19 cellular contexts compared by ENCODE assay signal in the genomic region with DNA sequence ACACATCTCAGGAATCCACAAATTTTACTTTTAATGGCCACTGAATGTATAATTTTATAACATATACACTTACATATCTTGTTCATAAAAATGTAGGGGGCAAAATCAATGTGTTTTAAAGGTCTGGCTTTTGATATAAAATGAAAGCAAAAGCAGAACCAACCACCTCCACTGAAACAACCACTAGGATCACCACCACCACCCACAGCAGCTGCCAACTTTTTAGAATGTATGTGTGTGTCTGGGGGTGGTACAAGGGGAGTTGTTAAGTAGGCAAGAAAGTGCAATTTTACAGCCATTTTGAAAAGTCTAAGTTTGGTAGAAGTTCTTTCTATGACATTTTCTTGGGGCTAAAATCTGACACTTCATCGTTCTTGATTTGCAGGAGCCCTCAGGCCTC. TPM values are rescaled to one million over a fixed set of nuclear protein-coding genes. Genes with fewer than 3 reads are reported as not detected.
DNase-seq lines count a peak whose midpoint lies in the region; ATAC-seq lines count a peak whose summit lies in the region.
"Had no signal": no experiment of that assay in that cellular context is flagged by ENCODE, and none has a peak within 500 bp of the region (broad histone marks: within the 10 kb centered on the region; RNA-seq: fewer than 3 reads in every experiment).

No MANE protein-coding gene starts in this region.

- intact Hi-C loops in sciatic nerve (cut with DNase I), result no loop called here

- ATAC-seq in GM18868 (IDR thresholded peaks at IDR 0.05; ENCODE audit: unreplicated experiment), result peak; percentile 87
- ATAC-seq in GM21381 (IDR thresholded peaks at IDR 0.05; ENCODE audit: unreplicated experiment), result peak; percentile 91
- ATAC-seq in HG03039 (IDR thresholded peaks at IDR 0.05; ENCODE audit: unreplicated experiment), result peak; percentile 56
- no peak for ATAC-seq in sciatic nerve
- ATAC-seq in stimulated activated naive B cell treated with anti-CD40 and anti-IgM and Interleukin-4, amounts not matched to agents 10 μg/mL and 1 μg/mL and 100 μg/mL, for 72 hours (replicated peaks), result no peak
- ATAC-seq: activated CD4-positive, alpha-beta T cell treated with anti-CD3 and anti-CD28 coated beads for 36 hours; esophagus mucosa; Panc1 had no signal

- H3K27me3 Mint-ChIP-seq in stimulated activated naive B cell treated with anti-CD40 and anti-IgM and Interleukin-4, amounts not matched to agents 10 μg/mL and 1 μg/mL and 100 μg/mL, for 72 hours, result no peaks in the 10 kb centered on the region
- H3K27me3 Mint-ChIP-seq: activated CD4-positive, alpha-beta T cell treated with anti-CD3 and anti-CD28 coated beads for 36 hours had no signal

- H3K4me3 Mint-ChIP-seq in stimulated activated naive B cell treated with anti-CD40 and anti-IgM and Interleukin-4, amounts not matched to agents 10 μg/mL and 1 μg/mL and 100 μg/mL, for 72 hours, result no peak overlapping the region
- H3K4me3 Mint-ChIP-seq: activated CD4-positive, alpha-beta T cell treated with anti-CD3 and anti-CD28 coated beads for 36 hours; nephron had no signal

- no peaks in the 10 kb centered on the region for H3K9me3 Mint-ChIP-seq in stimulated activated naive B cell treated with anti-CD40 and anti-IgM and Interleukin-4, amounts not matched to agents 10 μg/mL and 1 μg/mL and 100 μg/mL, for 72 hours

- no peak overlapping the region for H3K27ac Mint-ChIP-seq in stimulated activated naive B cell treated with anti-CD40 and anti-IgM and Interleukin-4, amounts not matched to agents 10 μg/mL and 1 μg/mL and 100 μg/mL, for 72 hours
- H3K27ac Mint-ChIP-seq: activated CD4-positive, alpha-beta T cell treated with anti-CD3 and anti-CD28 coated beads for 36 hours; nephron had no signal

- H3K36me3 Mint-ChIP-seq in stimulated activated naive B cell treated with anti-CD40 and anti-IgM and Interleukin-4, amounts not matched to agents 10 μg/mL and 1 μg/mL and 100 μg/mL, for 72 hours, result no peaks in the 10 kb centered on the region

- no peaks in the 10 kb centered on the region for H3K4me1 Mint-ChIP-seq in stimulated activated naive B cell treated with anti-CD40 and anti-IgM and Interleukin-4, amounts not matched to agents 10 μg/mL and 1 μg/mL and 100 μg/mL, for 72 hours
- H3K4me1 Mint-ChIP-seq: activated CD4-positive, alpha-beta T cell treated with anti-CD3 and anti-CD28 coated beads for 36 hours; nephron had no signal

- DNase-seq in MV-4-11 (lab: John Stamatoyannopoulos, UW) (peak; percentile 74), sciatic nerve (ENCODE audit: low spot score) (no peak), NOMO-1 treated with dmso at 0.1 percent for 144 hours (lab: John Stamatoyannopoulos, UW; ENCODE audit: unreplicated experiment) (no peak), globus pallidus (ENCODE audit: low spot score) (no peak)
- DNase-seq in stimulated activated naive B cell treated with anti-CD40 and anti-IgM and Interleukin-4, amounts not matched to agents 10 μg/mL and 1 μg/mL and 100 μg/mL, for 72 hours, result no peak
- DNase-seq: activated CD4-positive, alpha-beta T cell treated with anti-CD3 and anti-CD28 coated beads for 36 hours; activated T-cell treated with anti-CD3 and anti-CD28 coated beads, Interleukin-2, amount 50 U/mL, for 48 hours; DMS79; NCI-H226; sigmoid colon; stomach; T-helper 1 cell had no signal

RNA-seq across cellular contexts. Expression of gene OTOL1, which starts 44.0 kb away (rescaled TPM):
- not detected for total RNA-seq in sciatic nerve
- total RNA-seq: activated CD4-positive, alpha-beta T cell treated with anti-CD3 and anti-CD28 coated beads for 36 hours; esophagus mucosa; liver; sigmoid colon; stomach had no signal

Comparison
In these comparisons a context has a peak if more than half of its experiments do, and no peak if none do; other contexts are left out.
1. ATAC-seq: peak in GM18868 (single experiment), GM21381 (single experiment) and HG03039 (single experiment); none in sciatic nerve (single experiment) and stimulated activated naive B cell treated with anti-CD40 and anti-IgM and Interleukin-4, amounts not matched to agents 10 μg/mL and 1 μg/mL and 100 μg/mL, for 72 hours (0 of 2).